Comparison of ENCODE assay signal across 16 cellular contexts in the genomic region with DNA sequence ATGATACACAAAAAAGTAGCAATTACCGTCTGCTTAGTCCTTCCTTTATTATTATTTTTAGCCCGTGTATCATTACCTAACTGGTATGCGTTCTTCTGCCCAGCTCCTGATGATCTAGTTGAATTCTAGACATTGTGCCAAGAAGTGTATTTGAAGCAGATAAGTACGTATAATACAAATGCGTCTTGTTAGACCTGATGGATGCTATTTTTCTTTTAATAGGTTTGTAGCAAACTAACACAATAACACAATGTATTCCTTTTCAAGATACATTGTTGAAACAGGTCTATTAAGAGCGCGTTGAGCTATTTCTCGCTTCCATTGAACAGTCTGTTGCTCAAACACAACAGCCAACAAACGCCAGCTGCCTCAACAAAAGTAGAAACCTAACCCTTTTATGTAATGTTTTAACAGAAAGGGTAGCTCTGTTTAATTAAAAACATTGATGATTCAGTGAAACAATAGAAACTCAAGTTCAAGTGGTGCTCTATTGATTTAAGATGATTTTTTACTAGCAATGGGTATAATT. TPM values are rescaled to one million over a fixed set of nuclear protein-coding genes. Genes with fewer than 3 reads are reported as not detected.
DNase-seq lines count a peak whose midpoint lies in the region; ATAC-seq and TF ChIP-seq lines count a peak whose summit lies in the region.
"Had no signal": no experiment of that assay in that cellular context is flagged by ENCODE, and none has a peak within 500 bp of the region (broad histone marks: within the 10 kb centered on the region; RNA-seq: fewer than 3 reads in every experiment).

No MANE protein-coding gene starts in this region.

- H3K79me2 ChIP-seq in H9 (ENCODE audit: insufficient read depth, low read length), result no peaks in the 10 kb centered on the region

- H3K4me1 ChIP-seq in H9 (ENCODE audit: insufficient read depth, low read length) (peaks cover 5% of the 10 kb centered on the region; the same call in 1 of the 2 replicates), iPS-18a (ENCODE audit: control insufficient read depth, low read depth, low read length) (peaks cover 53% of the 10 kb centered on the region)
- H3K4me1 ChIP-seq: HAP-1 had no signal

- H2BK12ac ChIP-seq in H9 (ENCODE audit: insufficient read length, low read depth, low read length), result no peak overlapping the region

- H3K9me3 ChIP-seq in H9 (ENCODE audit: control insufficient read depth, low read depth, low read length), result no peaks in the 10 kb centered on the region
- no peaks in the 10 kb centered on the region for H3K9me3 ChIP-seq in iPS-18a (ENCODE audit: control insufficient read depth, low read depth, low read length)
- H3K9me3 ChIP-seq: HAP-1 had no signal

- H3K23me2 ChIP-seq in H9 (ENCODE audit: insufficient read length, low read depth, low read length, poor library complexity, severe bottlenecking), result peaks cover 30% of the 10 kb centered on the region

- WGBS in H9 (ENCODE audit: extremely low coverage, insufficient read length, low lambda C conversion rate), result no CpG with 5 or more reads among the region's 9 CpGs

- TF ChIP-seq CTCF in H9 (conservative IDR thresholded peaks at IDR 0.05), result no peak

- H4K5ac ChIP-seq in H9 (ENCODE audit: insufficient read length, low read depth, low read length), result no peak overlapping the region

- H3K56ac ChIP-seq in H9 (ENCODE audit: insufficient read length, low read depth, low read length), result no peak overlapping the region

- peak overlapping the region in 1 of 3 experiments; percentile 89; a peak in 1 of 7 replicates for H3K27ac Mint-ChIP-seq in H9
- H3K27ac Mint-ChIP-seq: activated CD8-positive, alpha-beta T cell treated with anti-CD3 and anti-CD28 coated beads for 36 hours; CD4-positive, alpha-beta T cell had no signal

- H3K4me1 Mint-ChIP-seq in H9, result peaks cover 48 to 55% of the 10 kb centered on the region in 2 experiments

- H2AK5ac ChIP-seq in H9 (ENCODE audit: insufficient read length, low read length), result no peak overlapping the region

- H3K4me3 ChIP-seq in iPS-18a (ENCODE audit: low read length), result peak overlapping the region; percentile 49

- H3K14ac ChIP-seq in H9 (ENCODE audit: insufficient read depth, low read length), result no peak overlapping the region

- ATAC-seq in HG03565 (IDR thresholded peaks at IDR 0.05; ENCODE audit: unreplicated experiment) (no peak), HG03097 (IDR thresholded peaks at IDR 0.05; ENCODE audit: low FRiP score, unreplicated experiment) (no peak)
- ATAC-seq: activated CD8-positive, alpha-beta T cell treated with anti-CD3 and anti-CD28 coated beads for 36 hours had no signal

- no peak overlapping the region for H2BK5ac ChIP-seq in H9 (ENCODE audit: insufficient read length, low read length)

- peak overlapping the region; percentile 99 for H3K4me2 ChIP-seq in H9 (ENCODE audit: insufficient read depth, insufficient read length, low read length)

- H4K91ac ChIP-seq in H9 (ENCODE audit: insufficient read length, low read depth, low read length), result no peak overlapping the region

- H3K4ac ChIP-seq in H9 (ENCODE audit: low read depth, low read length), result no peak overlapping the region

- H3T11ph ChIP-seq in H9 (ENCODE audit: low read length), result no peak overlapping the region

- H3K27me3 ChIP-seq in H9 (ENCODE audit: insufficient read depth, low read length), result peaks cover 32% of the 10 kb centered on the region; the same call in 1 of the 2 replicates
- peaks cover 73% of the 10 kb centered on the region for H3K27me3 ChIP-seq in iPS-18a (ENCODE audit: control insufficient read depth, insufficient read depth, low read length)

- no peak overlapping the region for H3K18ac ChIP-seq in H9 (ENCODE audit: insufficient read length, low read depth, low read length)

- H4K8ac ChIP-seq in H9 (replicated peaks; ENCODE audit: insufficient read length, low read depth, low read length), result no peak overlapping the region

- peak; percentile 76 for DNase-seq in COLO668 (lab: John Stamatoyannopoulos, UW; ENCODE audit: unreplicated experiment)
- no peak for DNase-seq in H9
- DNase-seq in SHP77 treated with DMSO at 0.1 percent for 48 hours (lab: John Stamatoyannopoulos, UW), result peak; percentile 86
- no peak for DNase-seq in iPS-NIHi11 (ENCODE audit: low spot score)
- DNase-seq in kidney glomerular epithelial cell (lab: John Stamatoyannopoulos, UW), result no peak
- DNase-seq: activated CD8-positive, alpha-beta T cell treated with anti-CD3 and anti-CD28 coated beads for 36 hours; CD4-positive, alpha-beta T cell; Kasumi-1; NK-92 treated with Interleukin-12 subunit alpha and Interleukin-12 subunit beta, amount 100 ng/mL, for 24 hours had no signal

- H2BK20ac ChIP-seq in H9 (ENCODE audit: low read depth, low read length, poor library complexity, severe bottlenecking), result no peak overlapping the region

- H4K20me1 ChIP-seq in H9 (ENCODE audit: control insufficient read depth, insufficient read depth, insufficient read length), result no peaks in the 10 kb centered on the region

- peaks cover 62% of the 10 kb centered on the region for H3K27me3 Mint-ChIP-seq in H9 (ENCODE audit: low read depth)

- H3K36me3 ChIP-seq in iPS-18a (ENCODE audit: control insufficient read depth, low read depth, low read length), result no peaks in the 10 kb centered on the region
- H3K36me3 ChIP-seq: HAP-1 had no signal

- H2AFZ ChIP-seq in H9 (ENCODE audit: low read length), result no peak overlapping the region

- H2BK15ac ChIP-seq in H9 (ENCODE audit: low read depth, low read length), result no peak overlapping the region

- H3K4me3 Mint-ChIP-seq in H9, result peak overlapping the region; percentile 58 to 77
- H3K4me3 Mint-ChIP-seq: activated CD8-positive, alpha-beta T cell treated with anti-CD3 and anti-CD28 coated beads for 36 hours; CD4-positive, alpha-beta T cell had no signal

- H3K27ac ChIP-seq in H9 (ENCODE audit: insufficient read length, low read depth, low read length) (no peak overlapping the region), iPS-18a (ENCODE audit: low read length) (no peak overlapping the region)
- H3K27ac ChIP-seq: epithelial cell of prostate had no signal

- H3K79me1 ChIP-seq in H9 (ENCODE audit: insufficient read depth, low read depth, low read length, poor library complexity, severe bottlenecking), result no peaks in the 10 kb centered on the region

- H2BK120ac ChIP-seq in H9 (ENCODE audit: low read depth, low read length, poor library complexity, severe bottlenecking), result no peak overlapping the region

- no peak overlapping the region for H3K9ac ChIP-seq in H9 (ENCODE audit: extremely low read depth, insufficient read length, low read length)
- no peak overlapping the region for H3K9ac ChIP-seq in iPS-18a (ENCODE audit: low read length)

- H3K36me3 Mint-ChIP-seq in H9 (ENCODE audit: insufficient read depth in 1 of 3, low read depth in 3 of 3), result no peaks in the 10 kb centered on the region

- no peak overlapping the region for H3K23ac ChIP-seq in H9 (ENCODE audit: insufficient read length, low read depth, low read length)

- peaks cover 0 to 9% of the 10 kb centered on the region in 2 experiments; a peak in 2 of 5 replicates for H3K9me3 Mint-ChIP-seq in H9

RNA-seq across cellular contexts. Expression of a gene that starts 14.7 kb away (rescaled TPM):
- 426 and 454 TPM in 2 replicates for total RNA-seq in H9 (2021)
- total RNA-seq: activated CD8-positive, alpha-beta T cell treated with anti-CD3 and anti-CD28 coated beads for 36 hours; CD4-positive, alpha-beta T cell; mononuclear cell; skeletal muscle tissue had no signal

RNA-seq across cellular contexts. Expression of a gene that starts 24.7 kb away (rescaled TPM):
- 51.9 and 52.6 TPM in 2 replicates for total RNA-seq in H9 (2021)
- total RNA-seq: activated CD8-positive, alpha-beta T cell treated with anti-CD3 and anti-CD28 coated beads for 36 hours; CD4-positive, alpha-beta T cell; mononuclear cell; skeletal muscle tissue had no signal

Comparison
In these comparisons a context has a peak if more than half of its experiments do, and no peak if none do; other contexts are left out.
1. DNase-seq: peak in COLO668 (single experiment) and SHP77 treated with DMSO at 0.1 percent for 48 hours (single experiment); none in H9 (single experiment), iPS-NIHi11 (single experiment) and kidney glomerular epithelial cell (single experiment).